In genomic region chr6:111030008-111031006, GRCh38 we compare ENCODE assay signal across 12 cellular contexts. TPM values are rescaled to one million over a fixed set of nuclear protein-coding genes. Genes with fewer than 3 reads are reported as not detected.
DNase-seq lines count a peak whose midpoint lies in the region; ATAC-seq and TF ChIP-seq lines count a peak whose summit lies in the region.
"Had no signal": no experiment of that assay in that cellular context is flagged by ENCODE, and none has a peak within 500 bp of the region (broad histone marks: within the 10 kb centered on the region; RNA-seq: fewer than 3 reads in every experiment).

No MANE protein-coding gene starts in this region.

- no peaks in the 10 kb centered on the region for H3K79me2 ChIP-seq in KMS-11 (ENCODE audit: insufficient read depth, low read depth)

- no peaks in the 10 kb centered on the region for H3K9me3 Mint-ChIP-seq in activated T-helper 2 cell treated with anti-CD3 and anti-CD28 coated beads, Interferon-gamma antibody, Interleukin-2, Interleukin-4, amounts not matched to agents 10 μg/mL and 5 μg/mL and 100 μg/mL, durations not matched to agents 14 hours and 24 hours and 36 hours

- TF ChIP-seq CTCF in KMS-11 (conservative IDR thresholded peaks at IDR 0.05; ENCODE audit: low read depth, low read length) (no peak), brain microvascular endothelial cell (IDR thresholded peaks at IDR 0.05; ENCODE audit: low read depth, low read length, missing control alignments) (no peak)

- in situ Hi-C loops in brain microvascular endothelial cell (cut with HindIII; ENCODE audit: low pct_ligation_motif_present, low sequenced_read_pairs), result no loop called here

- H3K27ac Mint-ChIP-seq in activated T-helper 2 cell treated with anti-CD3 and anti-CD28 coated beads, Interferon-gamma antibody, Interleukin-2, Interleukin-4, amounts not matched to agents 10 μg/mL and 5 μg/mL and 100 μg/mL, durations not matched to agents 14 hours and 24 hours and 36 hours, result no peak overlapping the region

- intact Hi-C loops in Right ventricle myocardium superior (cut with DNase I), result no loop called here
- intact Hi-C loops in activated T-helper 2 cell treated with anti-CD3 and anti-CD28 coated beads, Interferon-gamma antibody, Interleukin-2, Interleukin-4, amounts not matched to agents 10 μg/mL and 5 μg/mL and 100 μg/mL, durations not matched to agents 14 hours and 24 hours and 36 hours (cut with micrococcal nuclease), result no loop called here

- H2AFZ ChIP-seq in KMS-11 (ENCODE audit: low read depth), result no peak overlapping the region

- H4K20me1 ChIP-seq in KMS-11 (ENCODE audit: insufficient read depth), result no peaks in the 10 kb centered on the region

- peaks cover 22% of the 10 kb centered on the region for H3K4me1 ChIP-seq in KMS-11 (ENCODE audit: low read depth, poor library complexity, severe bottlenecking)

- H3K36me3 ChIP-seq in KMS-11 (ENCODE audit: insufficient read depth), result no peaks in the 10 kb centered on the region
- peaks cover 18% of the 10 kb centered on the region for H3K36me3 ChIP-seq in brain microvascular endothelial cell (replicated peaks)

- peak; percentile 93 for ATAC-seq in Right ventricle myocardium superior (ENCODE audit: poor library complexity)

- H3K27me3 ChIP-seq in KMS-11 (ENCODE audit: insufficient read depth, low read depth), result no peaks in the 10 kb centered on the region
- H3K27me3 ChIP-seq in brain microvascular endothelial cell (replicated peaks), result no peaks in the 10 kb centered on the region

- no peak overlapping the region for H3K4me3 ChIP-seq in KMS-11 (IDR thresholded peaks at IDR 0.05; ENCODE audit: insufficient read depth, low read depth, low read length)
- H3K4me3 ChIP-seq in brain microvascular endothelial cell (ENCODE audit: low read depth, low read length), result no peak overlapping the region

- peak overlapping the region; percentile 16 for H3K4me2 ChIP-seq in KMS-11

- H3K4me1 Mint-ChIP-seq in activated T-helper 2 cell treated with anti-CD3 and anti-CD28 coated beads, Interferon-gamma antibody, Interleukin-2, Interleukin-4, amounts not matched to agents 10 μg/mL and 5 μg/mL and 100 μg/mL, durations not matched to agents 14 hours and 24 hours and 36 hours (ENCODE audit: low read depth), result peaks cover 1% of the 10 kb centered on the region

- peak overlapping the region; percentile 33; the same call in 1 of the 2 replicates for H3K27ac ChIP-seq in KMS-11
- no peak overlapping the region for H3K27ac ChIP-seq in brain microvascular endothelial cell

- no peak overlapping the region for H3K9ac ChIP-seq in KMS-11

- DNase-seq in NCI-H524 treated with DMSO at 0.1 percent for 48 hours (lab: John Stamatoyannopoulos, UW) (peak; percentile 90), Right ventricle myocardium superior (peak; percentile 80), retina (peak; percentile 45), brain microvascular endothelial cell (no peak), HuH-7.5 (ENCODE audit: low spot score) (no peak)
- DNase-seq in stimulated activated CD4-positive, alpha-beta T cell treated with anti-CD3 and anti-CD28 coated beads, Interleukin-2, amount 100 ng/mL, for 24 hours, result no peak
- DNase-seq in activated T-helper 2 cell treated with anti-CD3 and anti-CD28 coated beads, Interferon-gamma antibody, Interleukin-2, Interleukin-4, amounts not matched to agents 10 μg/mL and 5 μg/mL and 100 μg/mL, durations not matched to agents 14 hours and 24 hours and 36 hours (ENCODE audit: low spot score), result no peak
- DNase-seq: activated naive CD4-positive, alpha-beta T cell treated with Interleukin-2 at 50 U/mL for 16 hours; EL had no signal

- no peak overlapping the region for H3K4me3 Mint-ChIP-seq in activated T-helper 2 cell treated with anti-CD3 and anti-CD28 coated beads, Interferon-gamma antibody, Interleukin-2, Interleukin-4, amounts not matched to agents 10 μg/mL and 5 μg/mL and 100 μg/mL, durations not matched to agents 14 hours and 24 hours and 36 hours (ENCODE audit: low read depth)

- H3K36me3 Mint-ChIP-seq in activated T-helper 2 cell treated with anti-CD3 and anti-CD28 coated beads, Interferon-gamma antibody, Interleukin-2, Interleukin-4, amounts not matched to agents 10 μg/mL and 5 μg/mL and 100 μg/mL, durations not matched to agents 14 hours and 24 hours and 36 hours (ENCODE audit: low read depth), result peaks cover 24% of the 10 kb centered on the region

- H3K27me3 Mint-ChIP-seq in activated T-helper 2 cell treated with anti-CD3 and anti-CD28 coated beads, Interferon-gamma antibody, Interleukin-2, Interleukin-4, amounts not matched to agents 10 μg/mL and 5 μg/mL and 100 μg/mL, durations not matched to agents 14 hours and 24 hours and 36 hours (ENCODE audit: low read depth), result no peaks in the 10 kb centered on the region

RNA-seq across cellular contexts. Expression of gene RPF2, which starts 48.5 kb away (rescaled TPM):
- total RNA-seq in Right ventricle myocardium superior, result 24.9 TPM
- 51.2 and 52.0 TPM in 2 replicates for total RNA-seq in activated T-helper 2 cell treated with anti-CD3 and anti-CD28 coated beads, Interferon-gamma antibody, Interleukin-2, Interleukin-4, amounts not matched to agents 10 μg/mL and 5 μg/mL and 100 μg/mL, durations not matched to agents 14 hours and 24 hours and 36 hours

RNA-seq across cellular contexts. Expression of gene SLC16A10, which starts 57.0 kb away (rescaled TPM):
- 8.6 TPM for total RNA-seq in Right ventricle myocardium superior
- total RNA-seq in activated T-helper 2 cell treated with anti-CD3 and anti-CD28 coated beads, Interferon-gamma antibody, Interleukin-2, Interleukin-4, amounts not matched to agents 10 μg/mL and 5 μg/mL and 100 μg/mL, durations not matched to agents 14 hours and 24 hours and 36 hours, result 2.9 and 3.6 TPM in 2 replicates
- total RNA-seq: osteocyte, RPMI7951 had no signal

Comparison
In these comparisons a context has a peak if more than half of its experiments do, and no peak if none do; other contexts are left out.
1. DNase-seq: peak in NCI-H524 treated with DMSO at 0.1 percent for 48 hours (single experiment), Right ventricle myocardium superior (single experiment) and retina (single experiment); none in brain microvascular endothelial cell (single experiment), stimulated activated CD4-positive, alpha-beta T cell treated with anti-CD3 and anti-CD28 coated beads, Interleukin-2, amount 100 ng/mL, for 24 hours (0 of 2), HuH-7.5 (single experiment) and activated T-helper 2 cell treated with anti-CD3 and anti-CD28 coated beads, Interferon-gamma antibody, Interleukin-2, Interleukin-4, amounts not matched to agents 10 μg/mL and 5 μg/mL and 100 μg/mL, durations not matched to agents 14 hours and 24 hours and 36 hours (single experiment).